In genomic region chr7:7920481-7920880, GRCh38 we compare ENCODE assay signal across 8 cellular contexts. TPM values are rescaled to one million over a fixed set of nuclear protein-coding genes. Genes with fewer than 3 reads are reported as not detected.
A peak's percentile ranks its signal among the peaks of the same experiment; 100 is the strongest.
DNase-seq lines count a peak whose midpoint lies in the region; ATAC-seq and TF ChIP-seq lines count a peak whose summit lies in the region.

No MANE protein-coding gene starts in this region.

- no peak for TF ChIP-seq POLR2A in thyroid gland (IDR thresholded peaks at IDR 0.05)

- H3K27me3 ChIP-seq in mammary epithelial cell (ENCODE audit: insufficient read depth, low read length) (no peaks in the 10 kb centered on the region), thyroid gland (no peaks in the 10 kb centered on the region), osteoblast (ENCODE audit: insufficient read depth, low read length) (no peaks in the 10 kb centered on the region)

- H2AFZ ChIP-seq in mammary epithelial cell (ENCODE audit: low read depth, low read length) (no peak overlapping the region), osteoblast (ENCODE audit: low read length) (no peak overlapping the region)

- H4K20me1 ChIP-seq in mammary epithelial cell (ENCODE audit: insufficient read depth, low read length) (no peaks in the 10 kb centered on the region), osteoblast (ENCODE audit: insufficient read depth, low read length) (no peaks in the 10 kb centered on the region)

- H3K27ac ChIP-seq in mammary epithelial cell (ENCODE audit: insufficient read depth, low read depth, low read length), result no peak overlapping the region
- peak overlapping the region; percentile 80 to 82 (median 81) for H3K27ac ChIP-seq in thyroid gland
- H3K27ac ChIP-seq in osteoblast (ENCODE audit: low read depth, low read length), result no peak overlapping the region

- WGBS in mammary epithelial cell (ENCODE audit: low coverage, missing lambda C conversion rate), result 68% methylated on average over 3 of the region's 3 CpGs
- WGBS in thyroid gland, 2 donors, result 52 to 55% methylated on average over 3 of the region's 3 CpGs

- H3K27ac Mint-ChIP-seq in MCF 10A (ENCODE audit: low read depth, unreplicated experiment) (no peak overlapping the region), T-helper 17 cell (peak overlapping the region; percentile 81)

- intact Hi-C loops in mammary epithelial cell (cut with micrococcal nuclease), result no loop called here
- intact Hi-C loops in MCF 10A (cut with micrococcal nuclease), result no loop called here
- intact Hi-C loops in thyroid gland (cut with DNase I), result no loop called here

- POLR2A ChIA-PET in MCF 10A (lab: Yijun Ruan, JAX), result interaction anchor here (0.6 kb wide), 2 partner anchors 20 to 1859 kb away, joined by 3 read pairs; no protein-coding TSS in a partner anchor

- in situ Hi-C loops in mammary epithelial cell (cut with MboI; ENCODE audit: low sequenced_read_pairs in 2 of 2), result no loop called here

- TF ChIP-seq CTCF in mammary epithelial cell (conservative IDR thresholded peaks at IDR 0.05 in 1 of 2, IDR thresholded peaks at IDR 0.05 in 1 of 2; ENCODE audit: extremely low read depth in 1 of 2, insufficient read depth in 1 of 2, low read depth in 1 of 2, low read length in 2 of 2) (no peak), MCF 10A (IDR thresholded peaks at IDR 0.05; ENCODE audit: unreplicated experiment) (no peak), thyroid gland (IDR thresholded peaks at IDR 0.05) (no peak), osteoblast (IDR thresholded peaks at IDR 0.05; ENCODE audit: extremely low read depth, low read depth, low read length) (no peak)

- H3K4me1 ChIP-seq in mammary epithelial cell (ENCODE audit: insufficient read depth, low read length) (no peaks in the 10 kb centered on the region), thyroid gland (peaks cover 48 to 57% of the 10 kb centered on the region in 2 donors), osteoblast (ENCODE audit: insufficient read depth, low read length) (no peaks in the 10 kb centered on the region)

- H3K36me3 Mint-ChIP-seq in MCF 10A (ENCODE audit: insufficient read depth, unreplicated experiment), result no peaks in the 10 kb centered on the region
- peaks cover 8% of the 10 kb centered on the region for H3K36me3 Mint-ChIP-seq in T-helper 17 cell (ENCODE audit: low read depth)

- no peak overlapping the region for H3K4me2 ChIP-seq in mammary epithelial cell (ENCODE audit: insufficient read depth, low read depth, low read length)
- no peak overlapping the region for H3K4me2 ChIP-seq in osteoblast (ENCODE audit: insufficient read depth, low read length)

- ATAC-seq in HG02943 (IDR thresholded peaks at IDR 0.05; ENCODE audit: low read depth, unreplicated experiment) (peak; percentile 95), T-helper 17 cell (peak; percentile 85)

- H3K9me3 ChIP-seq in mammary epithelial cell (replicated peaks; ENCODE audit: insufficient read depth, low read length), result no peaks in the 10 kb centered on the region
- H3K9me3 ChIP-seq in T-helper 17 cell (ENCODE audit: control insufficient read depth, low read length, poor library complexity, severe bottlenecking), result no peaks in the 10 kb centered on the region
- no peaks in the 10 kb centered on the region for H3K9me3 ChIP-seq in thyroid gland
- H3K9me3 ChIP-seq in osteoblast (ENCODE audit: low read depth, low read length), result no peaks in the 10 kb centered on the region

- H3K4me3 Mint-ChIP-seq in MCF 10A (ENCODE audit: unreplicated experiment) (no peak overlapping the region), T-helper 17 cell (peak overlapping the region; percentile 76)

- H3K79me2 ChIP-seq in mammary epithelial cell (ENCODE audit: insufficient read depth, low read length), result no peaks in the 10 kb centered on the region
- no peaks in the 10 kb centered on the region for H3K79me2 ChIP-seq in osteoblast (ENCODE audit: insufficient read depth, low read length)

- H3K36me3 ChIP-seq in mammary epithelial cell (ENCODE audit: insufficient read depth, low read length) (no peaks in the 10 kb centered on the region), thyroid gland (no peaks in the 10 kb centered on the region), osteoblast (ENCODE audit: insufficient read depth, low read length) (no peaks in the 10 kb centered on the region)

- H3K9ac ChIP-seq in mammary epithelial cell (ENCODE audit: insufficient read depth, low read length), result no peak overlapping the region

- peaks cover 5% of the 10 kb centered on the region for H3K4me1 Mint-ChIP-seq in MCF 10A (ENCODE audit: insufficient read depth, unreplicated experiment)
- peaks cover 30% of the 10 kb centered on the region for H3K4me1 Mint-ChIP-seq in T-helper 17 cell

- BruUV-seq in mammary epithelial cell (replicated peaks; lab: Mats Ljungman, UMichigan) (no TSS peak), MCF 10A (replicated peaks; lab: Mats Ljungman, UMichigan) (no TSS peak)

- CTCF ChIA-PET in mammary epithelial cell (lab: Charles Lee; ENCODE audit: low non-redundant PET), result no interaction called here
- CTCF ChIA-PET in MCF 10A (lab: Yijun Ruan, JAX), result no interaction called here

- H3K27me3 Mint-ChIP-seq in MCF 10A (ENCODE audit: insufficient read depth, unreplicated experiment) (no peaks in the 10 kb centered on the region), T-helper 17 cell (no peaks in the 10 kb centered on the region)

- H3K4me3 ChIP-seq in mammary epithelial cell (replicated peaks in 1 of 3; ENCODE audit: insufficient read depth in 1 of 3, low read depth in 2 of 3, low read length in 3 of 3), result no peak overlapping the region
- no peak overlapping the region for H3K4me3 ChIP-seq in thyroid gland (replicated peaks in 1 of 3)
- H3K4me3 ChIP-seq in osteoblast (ENCODE audit: insufficient read depth, low read length), result no peak overlapping the region

- H3K9me3 Mint-ChIP-seq in MCF 10A (ENCODE audit: unreplicated experiment), result no peaks in the 10 kb centered on the region

- dilution Hi-C loops in mammary epithelial cell (cut with HindIII; ENCODE audit: low sequenced_read_pairs), result no loop called here

- peak; percentile 52 for DNase-seq in mammary epithelial cell
- DNase-seq in MCF 10A (ENCODE audit: unreplicated experiment), result no peak
- DNase-seq in T-helper 17 cell, result no peak
- DNase-seq in thyroid gland, result peak; percentile 19 to 41
- no peak for DNase-seq in NCI-H128 (lab: John Stamatoyannopoulos, UW; ENCODE audit: unreplicated experiment)
- no peak for DNase-seq in osteoblast (ENCODE audit: insufficient read length, low spot score, missing footprints)
- no peak for DNase-seq in NCI-H345 treated with DMSO at 0.1 percent for 48 hours (lab: John Stamatoyannopoulos, UW; ENCODE audit: unreplicated experiment)

RNA-seq across cellular contexts. Expression of gene GLCCI1, which starts 48.1 kb away (rescaled TPM):
- total RNA-seq in mammary epithelial cell, result 10 to 100 TPM in 1 of 2 donors, 1 to 10 TPM in 1; 7.0 to 14.6 TPM
- polyA plus RNA-seq in mammary epithelial cell, result 6.4 TPM
- polyA minus RNA-seq in mammary epithelial cell, result 56.6 TPM
- 5.3 and 7.4 TPM in 2 replicates for total RNA-seq in MCF 10A (2022)
- 10 to 100 TPM; 43.5 to 44.5 TPM for total RNA-seq in T-helper 17 cell
- 100 to 1,000 TPM in 1 of 4 donors, 10 to 100 TPM in 3; 64.1 to 115 (median 68.9) TPM for total RNA-seq in thyroid gland
- total RNA-seq in osteoblast, result 9.1 and 10.1 TPM in 2 replicates

Comparison
In these comparisons a context has a peak if more than half of its experiments do, and no peak if none do; other contexts are left out.
1. DNase-seq: peak in mammary epithelial cell (single experiment) and thyroid gland (2 of 2); none in MCF 10A (single experiment), T-helper 17 cell (0 of 3), NCI-H128 (single experiment), osteoblast (single experiment) and NCI-H345 treated with DMSO at 0.1 percent for 48 hours (single experiment).
2. H3K27ac ChIP-seq: peak in thyroid gland (3 of 3); none in mammary epithelial cell (single experiment) and osteoblast (single experiment).